Comparison of ENCODE assay signal across 1 cellular context in the genomic region with DNA sequence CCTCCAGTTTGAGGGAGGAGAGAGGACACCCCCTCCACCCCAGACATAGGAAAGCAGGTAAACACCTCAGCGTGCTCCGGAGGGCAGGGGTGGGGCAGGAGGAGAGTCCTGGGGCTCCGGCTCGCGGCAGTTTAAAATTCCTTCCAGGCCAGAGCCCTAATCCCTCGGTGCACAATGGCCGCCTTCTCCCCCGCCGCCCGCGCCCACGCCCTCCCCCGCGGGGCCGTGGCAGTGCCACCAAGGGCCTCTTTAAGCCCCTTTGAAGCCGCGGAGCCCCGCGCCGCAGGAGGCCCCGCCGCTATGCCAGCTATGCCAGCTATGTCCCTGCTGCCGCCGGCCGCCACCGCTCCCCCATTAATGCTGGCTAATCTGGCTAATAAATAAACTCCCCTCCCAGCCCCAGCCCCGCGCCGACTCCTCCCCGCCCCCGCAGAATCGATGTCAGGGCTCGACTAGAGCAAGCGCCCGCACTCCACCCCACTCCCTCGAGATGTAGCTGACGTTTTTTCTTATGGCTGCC.
TF ChIP-seq lines count a peak whose summit lies in the region.

No MANE protein-coding gene starts in this region.

TF ChIP-seq in HepG2, 621 proteins besides CTCF, POLR2A, EP300 and RAD21 (continued from another document and continues in another):
- TF ChIP-seq ZBTB44 (CRISPR knock-in tag; IDR thresholded peaks at IDR 0.05) = no peak
- no peak for TF ChIP-seq ZNF780A (CRISPR knock-in tag; IDR thresholded peaks at IDR 0.05)
- peak; percentile 22; the same call in 1 of the 2 replicates for TF ChIP-seq GATAD2A (CRISPR knock-in tag; IDR thresholded peaks at IDR 0.05)
- TF ChIP-seq SMAD9 (CRISPR knock-in tag; IDR thresholded peaks at IDR 0.05) = no peak
- no peak for TF ChIP-seq ZNF468 (CRISPR knock-in tag; IDR thresholded peaks at IDR 0.05)
- peak; percentile 82 for TF ChIP-seq HNRNPL (IDR thresholded peaks at IDR 0.05; ENCODE audit: low read depth, low read length)
- no peak for TF ChIP-seq BCLAF1 (IDR thresholded peaks at IDR 0.05)
- TF ChIP-seq ZNF343 (CRISPR knock-in tag; IDR thresholded peaks at IDR 0.05) = no peak
- TF ChIP-seq HNRNPH1 (optimal IDR thresholded peaks at IDR 0.05; ENCODE audit: low read depth, low read length) = no peak
- peak; percentile 92 for TF ChIP-seq HIC2 (CRISPR knock-in tag; IDR thresholded peaks at IDR 0.05; ENCODE audit: low read depth)
- TF ChIP-seq DMAP1 (CRISPR knock-in tag; IDR thresholded peaks at IDR 0.05) = no peak
- TF ChIP-seq KLF13 (CRISPR knock-in tag; IDR thresholded peaks at IDR 0.05) = no peak
- no peak for TF ChIP-seq ZFAT (CRISPR knock-in tag; conservative IDR thresholded peaks at IDR 0.05)
- no peak for TF ChIP-seq ZNF737 (CRISPR knock-in tag; IDR thresholded peaks at IDR 0.05; ENCODE audit: borderline replicate concordance)
- TF ChIP-seq ZFP90 (CRISPR knock-in tag; IDR thresholded peaks at IDR 0.05; ENCODE audit: borderline replicate concordance) = no peak
- TF ChIP-seq ZNF879 (CRISPR knock-in tag; IDR thresholded peaks at IDR 0.05) = no peak
- TF ChIP-seq HDAC6 (IDR thresholded peaks at IDR 0.05; ENCODE audit: low read depth, low read length) = no peak
- no peak for TF ChIP-seq KAT7 (CRISPR knock-in tag; IDR thresholded peaks at IDR 0.05; ENCODE audit: borderline replicate concordance)
- 0 out of 2 replicates have a peak, but pooled peaks have one; percentile 28 for TF ChIP-seq PITX1 (CRISPR knock-in tag; IDR thresholded peaks at IDR 0.05)
- no peak for TF ChIP-seq ZNF747 (CRISPR knock-in tag; IDR thresholded peaks at IDR 0.05; ENCODE audit: borderline replicate concordance)
- TF ChIP-seq GTF2F1 (IDR thresholded peaks at IDR 0.05; ENCODE audit: low read length) = no peak
- TF ChIP-seq TOPORS (CRISPR knock-in tag; IDR thresholded peaks at IDR 0.05) = no peak
- no peak for TF ChIP-seq ATF3 (CRISPR knock-in tag; IDR thresholded peaks at IDR 0.05)
- no peak; the same call in 1 of the 2 replicates for TF ChIP-seq KDM2A (CRISPR knock-in tag; IDR thresholded peaks at IDR 0.05; ENCODE audit: borderline replicate concordance, low read depth)
- no peak for TF ChIP-seq KDM1A (CRISPR knock-in tag; IDR thresholded peaks at IDR 0.05)
- TF ChIP-seq TBP (CRISPR knock-in tag; IDR thresholded peaks at IDR 0.05) = no peak
- TF ChIP-seq ZNF121 (CRISPR knock-in tag; IDR thresholded peaks at IDR 0.05) = no peak
- TF ChIP-seq GLI4 (CRISPR knock-in tag; IDR thresholded peaks at IDR 0.05; ENCODE audit: borderline replicate concordance) = no peak
- no peak for TF ChIP-seq ZSCAN21 (CRISPR knock-in tag; IDR thresholded peaks at IDR 0.05; ENCODE audit: borderline replicate concordance)
- TF ChIP-seq ZNF547 (CRISPR knock-in tag; IDR thresholded peaks at IDR 0.05) = no peak
- TF ChIP-seq EED (CRISPR knock-in tag; IDR thresholded peaks at IDR 0.05) = no peak
- TF ChIP-seq MEF2D (CRISPR knock-in tag; IDR thresholded peaks at IDR 0.05) = no peak
- TF ChIP-seq NR2C2 (CRISPR knock-in tag; IDR thresholded peaks at IDR 0.05; ENCODE audit: borderline replicate concordance) = no peak
- TF ChIP-seq ZBTB42 (CRISPR knock-in tag; IDR thresholded peaks at IDR 0.05) = no peak
- TF ChIP-seq, protein P1, sequence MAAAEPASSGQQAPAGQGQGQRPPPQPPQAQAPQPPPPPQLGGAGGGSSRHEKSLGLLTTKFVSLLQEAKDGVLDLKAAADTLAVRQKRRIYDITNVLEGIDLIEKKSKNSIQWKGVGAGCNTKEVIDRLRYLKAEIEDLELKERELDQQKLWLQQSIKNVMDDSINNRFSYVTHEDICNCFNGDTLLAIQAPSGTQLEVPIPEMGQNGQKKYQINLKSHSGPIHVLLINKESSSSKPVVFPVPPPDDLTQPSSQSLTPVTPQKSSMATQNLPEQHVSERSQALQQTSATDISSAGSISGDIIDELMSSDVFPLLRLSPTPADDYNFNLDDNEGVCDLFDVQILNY (CRISPR knock-in tag; conservative IDR thresholded peaks at IDR 0.05) = no peak
- 0 out of 2 replicates have a peak, but pooled peaks have one; percentile 9 for TF ChIP-seq SOX5 (CRISPR knock-in tag; IDR thresholded peaks at IDR 0.05; ENCODE audit: borderline replicate concordance)
- no peak for TF ChIP-seq KDM5A (IDR thresholded peaks at IDR 0.05; ENCODE audit: borderline replicate concordance, low read length)
- TF ChIP-seq MEIS2 (CRISPR knock-in tag; IDR thresholded peaks at IDR 0.05) = no peak
- no peak for TF ChIP-seq ZNF569 (CRISPR knock-in tag; IDR thresholded peaks at IDR 0.05; ENCODE audit: borderline replicate concordance)
- no peak for TF ChIP-seq ZNF570 (CRISPR knock-in tag; IDR thresholded peaks at IDR 0.05; ENCODE audit: borderline replicate concordance)
- 0 out of 2 replicates have a peak, but pooled peaks have one; percentile 26 for TF ChIP-seq ZBTB7B (CRISPR knock-in tag; IDR thresholded peaks at IDR 0.05)
- TF ChIP-seq ZNF652 (CRISPR knock-in tag; IDR thresholded peaks at IDR 0.05; ENCODE audit: borderline replicate concordance, low read depth) = no peak
- no peak for TF ChIP-seq MEIS1 (CRISPR knock-in tag; IDR thresholded peaks at IDR 0.05; ENCODE audit: borderline replicate concordance)
- no peak for TF ChIP-seq HNRNPUL1 (IDR thresholded peaks at IDR 0.05; ENCODE audit: low read depth, low read length)
- no peak for TF ChIP-seq TSC22D2 (CRISPR knock-in tag; IDR thresholded peaks at IDR 0.05; ENCODE audit: borderline replicate concordance)
- no peak for TF ChIP-seq AHR (CRISPR knock-in tag; IDR thresholded peaks at IDR 0.05)
- TF ChIP-seq RORA (CRISPR knock-in tag; IDR thresholded peaks at IDR 0.05) = no peak
- peak; percentile 88 for TF ChIP-seq TEAD3 (CRISPR knock-in tag; optimal IDR thresholded peaks at IDR 0.05; ENCODE audit: borderline replicate concordance)
- no peak for TF ChIP-seq PHF20 (CRISPR knock-in tag; IDR thresholded peaks at IDR 0.05)
- TF ChIP-seq DRAP1 (CRISPR knock-in tag; IDR thresholded peaks at IDR 0.05) = no peak
- TF ChIP-seq ZNF839 (CRISPR knock-in tag; IDR thresholded peaks at IDR 0.05; ENCODE audit: borderline replicate concordance) = no peak
- TF ChIP-seq HMG20A (CRISPR knock-in tag; IDR thresholded peaks at IDR 0.05; ENCODE audit: borderline replicate concordance) = no peak
- no peak for TF ChIP-seq NR2F2 (IDR thresholded peaks at IDR 0.05; ENCODE audit: borderline replicate concordance, low read depth)
- peak; percentile 14; the same call in 1 of the 2 replicates for TF ChIP-seq SALL1 (CRISPR knock-in tag; IDR thresholded peaks at IDR 0.05)
- TF ChIP-seq NCOA5 (CRISPR knock-in tag; IDR thresholded peaks at IDR 0.05) = no peak
- TF ChIP-seq ATM (IDR thresholded peaks at IDR 0.05; ENCODE audit: borderline replicate concordance) = no peak
- no peak for TF ChIP-seq ZNF776 (CRISPR knock-in tag; IDR thresholded peaks at IDR 0.05)
- TF ChIP-seq, protein P2, sequence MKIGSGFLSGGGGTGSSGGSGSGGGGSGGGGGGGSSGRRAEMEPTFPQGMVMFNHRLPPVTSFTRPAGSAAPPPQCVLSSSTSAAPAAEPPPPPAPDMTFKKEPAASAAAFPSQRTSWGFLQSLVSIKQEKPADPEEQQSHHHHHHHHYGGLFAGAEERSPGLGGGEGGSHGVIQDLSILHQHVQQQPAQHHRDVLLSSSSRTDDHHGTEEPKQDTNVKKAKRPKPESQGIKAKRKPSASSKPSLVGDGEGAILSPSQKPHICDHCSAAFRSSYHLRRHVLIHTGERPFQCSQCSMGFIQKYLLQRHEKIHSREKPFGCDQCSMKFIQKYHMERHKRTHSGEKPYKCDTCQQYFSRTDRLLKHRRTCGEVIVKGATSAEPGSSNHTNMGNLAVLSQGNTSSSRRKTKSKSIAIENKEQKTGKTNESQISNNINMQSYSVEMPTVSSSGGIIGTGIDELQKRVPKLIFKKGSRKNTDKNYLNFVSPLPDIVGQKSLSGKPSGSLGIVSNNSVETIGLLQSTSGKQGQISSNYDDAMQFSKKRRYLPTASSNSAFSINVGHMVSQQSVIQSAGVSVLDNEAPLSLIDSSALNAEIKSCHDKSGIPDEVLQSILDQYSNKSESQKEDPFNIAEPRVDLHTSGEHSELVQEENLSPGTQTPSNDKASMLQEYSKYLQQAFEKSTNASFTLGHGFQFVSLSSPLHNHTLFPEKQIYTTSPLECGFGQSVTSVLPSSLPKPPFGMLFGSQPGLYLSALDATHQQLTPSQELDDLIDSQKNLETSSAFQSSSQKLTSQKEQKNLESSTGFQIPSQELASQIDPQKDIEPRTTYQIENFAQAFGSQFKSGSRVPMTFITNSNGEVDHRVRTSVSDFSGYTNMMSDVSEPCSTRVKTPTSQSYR (CRISPR knock-in tag; IDR thresholded peaks at IDR 0.05; ENCODE audit: borderline replicate concordance) = no peak
- peak; percentile 48 for TF ChIP-seq PATZ1 (CRISPR knock-in tag; IDR thresholded peaks at IDR 0.05)
- TF ChIP-seq SATB2 (CRISPR knock-in tag; IDR thresholded peaks at IDR 0.05) = no peak
